Comparison of ENCODE assay signal across 19 cellular contexts in the genomic region with DNA sequence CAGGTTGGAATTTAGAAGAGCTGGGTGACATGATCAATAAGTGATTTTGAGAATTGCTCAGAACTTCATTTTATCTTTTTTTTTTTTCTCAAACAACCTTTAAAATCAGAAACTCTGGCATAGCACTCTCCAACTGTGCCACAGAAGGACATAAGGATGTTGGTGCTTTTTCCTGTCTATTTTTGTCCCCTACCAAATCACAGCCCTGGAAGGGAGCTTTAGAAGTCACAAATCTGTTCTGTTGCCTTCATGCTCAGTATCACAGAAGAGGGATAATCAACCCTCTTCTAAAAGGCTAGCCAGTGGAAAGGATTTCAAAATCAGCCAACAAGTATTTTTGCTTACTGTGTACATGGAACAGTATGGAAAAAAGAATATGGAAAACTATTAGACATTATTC.
"Had no signal": no experiment of that assay in that cellular context is flagged by ENCODE, and none has a peak within 500 bp of the region (broad histone marks: within the 10 kb centered on the region; RNA-seq: fewer than 3 reads in every experiment).

No MANE protein-coding gene starts in this region.

- H3K4me3 ChIP-seq: MG63, SJSA1, SK-N-MC had no signal

- DNase-seq: Karpas-422, KG1, MG63, NCI-H1092 treated with DMSO at 0.1 percent for 48 hours, NCI-H1436, NCI-H187, NCI-H2029, NCI-H2081 treated with DMSO at 0.1 percent for 48 hours, NCI-H2171, NCI-H226, NCI-H446, NCI-H510A, NCI-H524 treated with DMSO at 0.1 percent for 48 hours, NCI-H774, SIG-M5 had no signal

- ATAC-seq: Panc1 had no signal

- H3K36me3 ChIP-seq: MG63, SJSA1 had no signal

- H3K27ac ChIP-seq: RWPE1, SJSA1, SK-N-MC had no signal

- H3K9me3 ChIP-seq: MG63, SJSA1 had no signal

- H3K27me3 ChIP-seq: MG63, SJSA1 had no signal
